In genomic region chr21:34614693-34615486, GRCh38 we compare ENCODE assay signal across 8 cellular contexts. TPM values are rescaled to one million over a fixed set of nuclear protein-coding genes. Genes with fewer than 3 reads are reported as not detected.
DNase-seq lines count a peak whose midpoint lies in the region; ATAC-seq and TF ChIP-seq lines count a peak whose summit lies in the region.

Gene RCAN1 (minus strand): TSS chr21:34615113. CDS start chr21:34615011, 102 bp downstream.

- H3K4me2 ChIP-seq in GM23338: peak within 1 kb of the TSS; percentile 86

- H3K27me3 ChIP-seq in GM23338 (ENCODE audit: insufficient read depth): peaks cover 29% of the 10 kb centered on the region

- 0 out of 2 replicates have a peak, but pooled peaks cover 6% of the 10 kb centered on the region for H3K4me1 ChIP-seq in GM23338 (ENCODE audit: insufficient read depth)

- H3K9me2 ChIP-seq in GM23338 (ENCODE audit: insufficient read depth): no peaks in the 10 kb centered on the region

- H3K9me3 Mint-ChIP-seq in GM23338: no peaks in the 10 kb centered on the region
- H3K9me3 Mint-ChIP-seq in activated T-helper 17 cell treated with anti-CD3 and anti-CD28 coated beads, Interleukin-2, amount 50 U/mL, for 72 hours: no peaks in the 10 kb centered on the region
- peaks cover 0 to 2% (median 0%) of the 10 kb centered on the region in 7 donors for H3K9me3 Mint-ChIP-seq in naive B cell
- no peaks in the 10 kb centered on the region for H3K9me3 Mint-ChIP-seq in stimulated activated effector memory CD8-positive, alpha-beta T cell treated with anti-CD3 and anti-CD28 coated beads, Interleukin-12 subunit alpha, Interleukin-12 subunit beta, amount 100 ng/mL, for 72 hours

- no peaks in the 10 kb centered on the region for H3K36me3 ChIP-seq in GM23338 (ENCODE audit: insufficient read depth)

- H3K36me3 Mint-ChIP-seq in GM23338 (ENCODE audit: low read depth) (no peaks in the 10 kb centered on the region), naive B cell (no peaks in the 10 kb centered on the region)
- H3K36me3 Mint-ChIP-seq in activated T-helper 17 cell treated with anti-CD3 and anti-CD28 coated beads, Interleukin-2, amount 50 U/mL, for 72 hours (ENCODE audit: low read depth): no peaks in the 10 kb centered on the region
- H3K36me3 Mint-ChIP-seq in stimulated activated effector memory CD8-positive, alpha-beta T cell treated with anti-CD3 and anti-CD28 coated beads, Interleukin-12 subunit alpha, Interleukin-12 subunit beta, amount 100 ng/mL, for 72 hours: no peaks in the 10 kb centered on the region

- H3K27ac ChIP-seq in GM23338 (ENCODE audit: low read depth): no peak within 1 kb of the TSS

- peak within 1 kb of the TSS; percentile 89 for H2AFZ ChIP-seq in GM23338

- no peak for TF ChIP-seq CTCF in GM23338 (conservative IDR thresholded peaks at IDR 0.05; ENCODE audit: low read depth in 2 of 2)

- no peaks in the 10 kb centered on the region for H3K79me2 ChIP-seq in GM23338 (replicated peaks; ENCODE audit: insufficient read depth)

- peaks cover 26% of the 10 kb centered on the region for H3K27me3 Mint-ChIP-seq in GM23338 (ENCODE audit: insufficient read depth, low read depth, poor library complexity)
- no peaks in the 10 kb centered on the region for H3K27me3 Mint-ChIP-seq in activated T-helper 17 cell treated with anti-CD3 and anti-CD28 coated beads, Interleukin-2, amount 50 U/mL, for 72 hours
- peaks cover 0 to 8% (median 0%) of the 10 kb centered on the region in 3 donors for H3K27me3 Mint-ChIP-seq in naive B cell

- DNase-seq in Daoy (ENCODE audit: low read depth) (peak; percentile 96), GM23338 (ENCODE audit: low spot score) (peak; percentile 97), Kasumi-1 (lab: John Stamatoyannopoulos, UW) (peak; percentile 92 to 95), RPMI8226 (peak; percentile 97), fibroblast of gingiva (ENCODE audit: low read depth) (peak; percentile 89), naive B cell (peak; percentile 89)
- DNase-seq in stimulated activated effector memory CD8-positive, alpha-beta T cell treated with anti-CD3 and anti-CD28 coated beads, Interleukin-12 subunit alpha, Interleukin-12 subunit beta, amount 100 ng/mL, for 72 hours (ENCODE audit: low spot score in 2 of 2): peak; percentile 67 to 91

- H3K4me1 Mint-ChIP-seq in GM23338: peaks cover 10% of the 10 kb centered on the region; the same call in 2 of the 3 replicates
- H3K4me1 Mint-ChIP-seq in activated T-helper 17 cell treated with anti-CD3 and anti-CD28 coated beads, Interleukin-2, amount 50 U/mL, for 72 hours: peaks cover 14% of the 10 kb centered on the region
- peaks cover 17 to 25% (median 21%) of the 10 kb centered on the region in 3 donors for H3K4me1 Mint-ChIP-seq in naive B cell
- peaks cover 19% of the 10 kb centered on the region for H3K4me1 Mint-ChIP-seq in stimulated activated effector memory CD8-positive, alpha-beta T cell treated with anti-CD3 and anti-CD28 coated beads, Interleukin-12 subunit alpha, Interleukin-12 subunit beta, amount 100 ng/mL, for 72 hours

- H3K4me3 ChIP-seq in GM23338: peak within 1 kb of the TSS; percentile 63

- no peaks in the 10 kb centered on the region for H3F3A ChIP-seq in GM23338 (replicated peaks; ENCODE audit: low read depth)

- no peaks in the 10 kb centered on the region; the same call in 1 of the 2 replicates for H4K20me1 ChIP-seq in GM23338 (replicated peaks; ENCODE audit: insufficient read depth)

- H3K27ac Mint-ChIP-seq in GM23338 (no peak within 1 kb of the TSS), naive B cell (peak within 1 kb of the TSS in 3 of 6 donors; percentile 87 to 90 (median 88))
- H3K27ac Mint-ChIP-seq in activated T-helper 17 cell treated with anti-CD3 and anti-CD28 coated beads, Interleukin-2, amount 50 U/mL, for 72 hours: peak within 1 kb of the TSS; percentile 79
- peak within 1 kb of the TSS; percentile 92 for H3K27ac Mint-ChIP-seq in stimulated activated effector memory CD8-positive, alpha-beta T cell treated with anti-CD3 and anti-CD28 coated beads, Interleukin-12 subunit alpha, Interleukin-12 subunit beta, amount 100 ng/mL, for 72 hours

- ATAC-seq in GM23338 (peak; percentile 96), naive B cell (ENCODE audit: low read depth in 2 of 2) (peak; percentile 95 to 97)
- ATAC-seq in activated T-helper 17 cell treated with anti-CD3 and anti-CD28 coated beads, Interleukin-2, amount 50 U/mL, for 72 hours (replicated peaks): peak; percentile 99
- peak; percentile 97 for ATAC-seq in stimulated activated effector memory CD8-positive, alpha-beta T cell treated with anti-CD3 and anti-CD28 coated beads, Interleukin-12 subunit alpha, Interleukin-12 subunit beta, amount 100 ng/mL, for 72 hours

- H3K4me3 Mint-ChIP-seq in GM23338 (peak within 1 kb of the TSS; percentile 80), naive B cell (peak within 1 kb of the TSS; percentile 77 to 94 (median 88))
- peak within 1 kb of the TSS; percentile 86 for H3K4me3 Mint-ChIP-seq in activated T-helper 17 cell treated with anti-CD3 and anti-CD28 coated beads, Interleukin-2, amount 50 U/mL, for 72 hours
- H3K4me3 Mint-ChIP-seq in stimulated activated effector memory CD8-positive, alpha-beta T cell treated with anti-CD3 and anti-CD28 coated beads, Interleukin-12 subunit alpha, Interleukin-12 subunit beta, amount 100 ng/mL, for 72 hours: peak within 1 kb of the TSS; percentile 77

TF ChIP-seq in GM23338, 12 proteins besides CTCF, POLR2A, EP300 and RAD21:
- TF ChIP-seq, protein P1, sequence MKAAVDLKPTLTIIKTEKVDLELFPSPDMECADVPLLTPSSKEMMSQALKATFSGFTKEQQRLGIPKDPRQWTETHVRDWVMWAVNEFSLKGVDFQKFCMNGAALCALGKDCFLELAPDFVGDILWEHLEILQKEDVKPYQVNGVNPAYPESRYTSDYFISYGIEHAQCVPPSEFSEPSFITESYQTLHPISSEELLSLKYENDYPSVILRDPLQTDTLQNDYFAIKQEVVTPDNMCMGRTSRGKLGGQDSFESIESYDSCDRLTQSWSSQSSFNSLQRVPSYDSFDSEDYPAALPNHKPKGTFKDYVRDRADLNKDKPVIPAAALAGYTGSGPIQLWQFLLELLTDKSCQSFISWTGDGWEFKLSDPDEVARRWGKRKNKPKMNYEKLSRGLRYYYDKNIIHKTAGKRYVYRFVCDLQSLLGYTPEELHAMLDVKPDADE (IDR thresholded peaks at IDR 0.05): 0 out of 2 replicates have a peak, but pooled peaks have one; percentile 58
- no peak for TF ChIP-seq ZNF331 (CRISPR knock-in tag; IDR thresholded peaks at IDR 0.05; ENCODE audit: low read depth)
- peak; percentile 40; the same call in 1 of the 2 replicates for TF ChIP-seq CREB1 (CRISPR knock-in tag; IDR thresholded peaks at IDR 0.05; ENCODE audit: low read depth)

RNA-seq across cellular contexts. Expression of gene RCAN1, which starts in this region (rescaled TPM):
- total RNA-seq in Daoy (2014; rRNA removed; shearing (Covaris generic)): 66.9 and 71.9 TPM in 2 replicates
- total RNA-seq in GM23338 (2014; rRNA removed; shearing (Covaris generic)): 4.9 and 5.2 TPM in 2 replicates
- polyA plus RNA-seq in GM23338 (2016; fragmentation: Nextera tagmentation; extraction: Ambion mirVana) (3.7 and 4.2 TPM in 2 replicates), naive B cell (ENCODE audit: low read depth in 6 of 6) (10 to 100 TPM in 5 of 6 donors, 1 to 10 TPM in 1; 8.4 to 16.8 (median 12.1) TPM)
- total RNA-seq in activated T-helper 17 cell treated with anti-CD3 and anti-CD28 coated beads, Interleukin-2, amount 50 U/mL, for 72 hours: 1 to 10 TPM; 4.9 to 6.3 TPM
